In the genomic region with DNA sequence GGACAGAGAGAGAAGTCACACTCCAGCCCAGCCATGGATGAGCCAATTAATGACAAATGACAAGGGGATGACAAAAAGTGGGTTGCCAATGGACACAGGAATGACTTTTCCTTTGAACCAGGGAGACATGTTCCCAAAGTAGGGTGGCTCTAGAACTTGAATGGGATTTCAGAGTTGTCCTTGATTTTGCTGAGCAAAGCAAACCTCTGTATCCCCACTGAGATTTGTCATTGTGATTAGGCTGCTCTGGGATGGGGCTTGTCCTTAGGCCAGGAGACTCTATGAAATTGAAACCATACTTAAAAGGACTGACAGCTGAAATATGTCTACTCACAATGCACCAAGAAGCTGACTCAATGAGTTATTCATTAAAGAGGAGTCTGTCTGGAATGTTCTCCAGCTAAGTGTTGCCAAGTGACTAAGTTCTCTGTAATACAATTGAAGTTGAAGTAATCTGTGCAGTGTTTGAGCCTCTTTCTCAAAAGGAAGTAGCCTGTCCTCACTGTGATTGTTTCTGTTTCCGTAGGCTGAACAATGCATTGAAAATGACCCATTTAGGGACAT, we compare ENCODE assay signal across 15 cellular contexts.
DNase-seq lines count a peak whose midpoint lies in the region; ATAC-seq and TF ChIP-seq lines count a peak whose summit lies in the region.
"Had no signal": no experiment of that assay in that cellular context is flagged by ENCODE, and none has a peak within 500 bp of the region (broad histone marks: within the 10 kb centered on the region; RNA-seq: fewer than 3 reads in every experiment).

No MANE protein-coding gene starts in this region.

- H3K27ac ChIP-seq in lung (ENCODE audit: low read depth in 1 of 2, low read length in 1 of 2) (no peak overlapping the region), substantia nigra (ENCODE audit: low read depth, low read length, poor library complexity, severe bottlenecking) (no peak overlapping the region)
- H3K27ac ChIP-seq: PC-9 had no signal

- TF ChIP-seq CTCF in endothelial cell (IDR thresholded peaks at IDR 0.05; ENCODE audit: unreplicated experiment) (no peak), lung (IDR thresholded peaks at IDR 0.05; ENCODE audit: control extremely low read depth, extremely low read depth) (no peak)

- H3K4me3 ChIP-seq in lung: no peak overlapping the region
- H3K4me3 ChIP-seq: PC-9 had no signal

- ATAC-seq in lung (ENCODE audit: insufficient read depth, low FRiP score): peak; percentile 65
- ATAC-seq in GM21515 (IDR thresholded peaks at IDR 0.05; ENCODE audit: unreplicated experiment): no peak
- ATAC-seq in HG03378 (IDR thresholded peaks at IDR 0.05; ENCODE audit: unreplicated experiment): no peak
- ATAC-seq: HCT116; stimulated activated naive CD8-positive, alpha-beta T cell treated with anti-CD3 and anti-CD28 coated beads, Interleukin-15, amount 100 ng/mL, for 72 hours had no signal

- DNase-seq in COLO829 (ENCODE audit: low spot score) (peak; percentile 14), NCI-H446 treated with DMSO at 0.1 percent for 48 hours (lab: John Stamatoyannopoulos, UW) (peak; percentile 10), endothelial cell (ENCODE audit: low spot score) (no peak), lung (ENCODE audit: low spot score) (no peak), pons (ENCODE audit: low spot score) (no peak), substantia nigra (lab: John Stamatoyannopoulos, UW) (no peak)
- DNase-seq: activated effector memory CD4-positive, alpha-beta T cell treated with Interleukin-2 at 50 U/mL for 16 hours; CD4-positive, CD25-positive, alpha-beta regulatory T cell; NCI-H345; stimulated activated naive CD8-positive, alpha-beta T cell treated with anti-CD3 and anti-CD28 coated beads, Interleukin-15, amount 100 ng/mL, for 72 hours; T-helper 2 cell had no signal

- H3K9me3 Mint-ChIP-seq in endothelial cell (ENCODE audit: unreplicated experiment): no peaks in the 10 kb centered on the region

- H3K4me3 Mint-ChIP-seq in endothelial cell (ENCODE audit: unreplicated experiment): no peak overlapping the region
- H3K4me3 Mint-ChIP-seq: CD4-positive, CD25-positive, alpha-beta regulatory T cell; stimulated activated naive CD8-positive, alpha-beta T cell treated with anti-CD3 and anti-CD28 coated beads, Interleukin-15, amount 100 ng/mL, for 72 hours had no signal

- no peaks in the 10 kb centered on the region for H3K36me3 ChIP-seq in lung (ENCODE audit: control insufficient read depth in 2 of 2, insufficient read depth in 2 of 2, low read length in 2 of 2)

- H3K4me1 ChIP-seq in lung (ENCODE audit: control insufficient read depth in 2 of 2, insufficient read depth in 2 of 2, low read length in 2 of 2): no peaks in the 10 kb centered on the region

- no peaks in the 10 kb centered on the region for H3K9me3 ChIP-seq in lung (ENCODE audit: control insufficient read depth in 2 of 2, insufficient read depth in 1 of 2, low read length in 1 of 2)

- peak overlapping the region; percentile 1 for H3K27ac Mint-ChIP-seq in endothelial cell (ENCODE audit: unreplicated experiment)
- H3K27ac Mint-ChIP-seq: CD4-positive, CD25-positive, alpha-beta regulatory T cell; stimulated activated naive CD8-positive, alpha-beta T cell treated with anti-CD3 and anti-CD28 coated beads, Interleukin-15, amount 100 ng/mL, for 72 hours had no signal

- peaks cover 15% of the 10 kb centered on the region for H3K4me1 Mint-ChIP-seq in endothelial cell (ENCODE audit: unreplicated experiment)
- H3K4me1 Mint-ChIP-seq: CD4-positive, CD25-positive, alpha-beta regulatory T cell; stimulated activated naive CD8-positive, alpha-beta T cell treated with anti-CD3 and anti-CD28 coated beads, Interleukin-15, amount 100 ng/mL, for 72 hours had no signal

- no peaks in the 10 kb centered on the region for H3K27me3 ChIP-seq in lung (ENCODE audit: control insufficient read depth, insufficient read depth)

- 60 to 73% methylated on average over 1 of the region's 1 CpG for WGBS in lung, 2 donors

- H3K27me3 Mint-ChIP-seq in endothelial cell (ENCODE audit: unreplicated experiment): no peaks in the 10 kb centered on the region
- H3K27me3 Mint-ChIP-seq: CD4-positive, CD25-positive, alpha-beta regulatory T cell; stimulated activated naive CD8-positive, alpha-beta T cell treated with anti-CD3 and anti-CD28 coated beads, Interleukin-15, amount 100 ng/mL, for 72 hours had no signal

- no peaks in the 10 kb centered on the region for H3K36me3 Mint-ChIP-seq in endothelial cell (ENCODE audit: low read depth, unreplicated experiment)
- H3K36me3 Mint-ChIP-seq: CD4-positive, CD25-positive, alpha-beta regulatory T cell had no signal

Comparison
In these comparisons a context has a peak if more than half of its experiments do, and no peak if none do; other contexts are left out.
1. DNase-seq: peak in COLO829 (single experiment) and NCI-H446 treated with DMSO at 0.1 percent for 48 hours (single experiment); none in endothelial cell (single experiment), lung (single experiment), pons (single experiment) and substantia nigra (0 of 49).